In the genomic region with DNA sequence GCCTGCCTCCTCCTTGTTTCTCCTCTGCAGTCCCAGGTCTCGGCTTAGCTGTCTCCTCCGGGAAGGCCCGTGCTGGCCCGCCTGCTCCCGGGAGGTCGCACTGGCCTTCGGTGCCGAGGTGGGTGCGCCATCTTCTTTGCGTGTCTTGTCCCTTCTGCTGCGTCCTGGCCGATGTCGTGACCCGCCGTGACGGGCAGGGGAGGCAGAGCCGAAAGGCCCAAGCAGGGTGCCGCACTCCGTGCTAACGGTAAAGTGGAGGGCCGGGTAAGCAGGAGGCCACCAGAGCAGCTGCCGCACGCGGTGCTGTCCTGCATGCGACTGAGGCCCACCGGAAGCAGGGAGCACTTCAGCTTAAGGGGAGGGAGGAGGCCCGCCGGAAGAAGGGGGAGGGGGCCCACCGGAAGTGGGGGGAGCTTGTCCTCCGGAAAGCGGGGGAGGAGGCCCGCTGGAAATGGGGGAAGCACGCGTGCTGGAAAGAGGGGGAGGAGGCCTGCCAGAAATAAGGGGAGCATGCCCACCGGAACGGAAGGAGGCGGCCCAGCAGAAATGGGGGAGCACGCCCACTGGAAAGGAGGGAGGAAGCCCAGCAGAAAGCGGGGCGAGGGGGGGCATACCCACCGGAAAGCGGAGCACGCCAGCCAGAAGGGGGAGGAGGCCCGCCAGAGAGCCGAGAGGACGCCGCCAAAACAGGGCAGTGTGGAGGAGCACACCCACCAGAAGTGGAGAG, we compare ENCODE assay signal across 19 cellular contexts.
"Had no signal": no experiment of that assay in that cellular context is flagged by ENCODE, and none has a peak within 500 bp of the region (broad histone marks: within the 10 kb centered on the region; RNA-seq: fewer than 3 reads in every experiment).

No MANE protein-coding gene starts in this region.

- H3K27ac ChIP-seq: ascending aorta, breast epithelium, epithelial cell of prostate, pancreas, stomach, thoracic aorta, uterus, VCaP had no signal

- H3K4me3 ChIP-seq: ascending aorta, breast epithelium, lung, pancreas, stomach, thoracic aorta, uterus had no signal

- DNase-seq: activated CD4-positive, alpha-beta T cell treated with anti-CD3 and anti-CD28 coated beads, Interleukin-2, amount 50 U/mL, for 48 hours; activated naive CD4-positive, alpha-beta T cell treated with anti-CD3 and anti-CD28 coated beads, Interleukin-2, amount 10 ng/mL, durations not matched to agents 7 days and 5 days; activated T-cell treated with anti-CD3 and anti-CD28 coated beads, Interleukin-2, amount 50 U/mL, for 24 hours; dermis blood vessel endothelial cell; effector memory CD8-positive, alpha-beta T cell; foreskin melanocyte; head of caudate nucleus; pancreas; stomach; uterus had no signal

- H3K27ac Mint-ChIP-seq: activated naive CD4-positive, alpha-beta T cell treated with anti-CD3 and anti-CD28 coated beads, Interleukin-2, amount 10 ng/mL, durations not matched to agents 7 days and 5 days; activated T-cell treated with anti-CD3 and anti-CD28 coated beads, Interleukin-2, amount 50 U/mL, for 24 hours; effector memory CD8-positive, alpha-beta T cell had no signal

- H3K9me3 Mint-ChIP-seq: activated naive CD4-positive, alpha-beta T cell treated with anti-CD3 and anti-CD28 coated beads, Interleukin-2, amount 10 ng/mL, durations not matched to agents 7 days and 5 days; activated T-cell treated with anti-CD3 and anti-CD28 coated beads, Interleukin-2, amount 50 U/mL, for 24 hours; effector memory CD8-positive, alpha-beta T cell; neural crest cell had no signal

- H3K27me3 Mint-ChIP-seq: activated naive CD4-positive, alpha-beta T cell treated with anti-CD3 and anti-CD28 coated beads, Interleukin-2, amount 10 ng/mL, durations not matched to agents 7 days and 5 days; activated T-cell treated with anti-CD3 and anti-CD28 coated beads, Interleukin-2, amount 50 U/mL, for 24 hours; effector memory CD8-positive, alpha-beta T cell had no signal

- H3K4me3 Mint-ChIP-seq: activated naive CD4-positive, alpha-beta T cell treated with anti-CD3 and anti-CD28 coated beads, Interleukin-2, amount 10 ng/mL, durations not matched to agents 7 days and 5 days; activated T-cell treated with anti-CD3 and anti-CD28 coated beads, Interleukin-2, amount 50 U/mL, for 24 hours; effector memory CD8-positive, alpha-beta T cell; neural crest cell had no signal

- H3K9me3 ChIP-seq: ascending aorta, breast epithelium, pancreas, stomach, thoracic aorta, uterus had no signal

- H3K4me1 ChIP-seq: ascending aorta, breast epithelium, pancreas, uterus had no signal

- ATAC-seq: effector memory CD8-positive, alpha-beta T cell; left colon; pancreas; sciatic nerve had no signal

- H3K4me1 Mint-ChIP-seq: activated naive CD4-positive, alpha-beta T cell treated with anti-CD3 and anti-CD28 coated beads, Interleukin-2, amount 10 ng/mL, durations not matched to agents 7 days and 5 days; neural crest cell had no signal

- H3K36me3 ChIP-seq: ascending aorta, breast epithelium, pancreas, stomach, thoracic aorta, uterus had no signal

- H3K36me3 Mint-ChIP-seq: activated naive CD4-positive, alpha-beta T cell treated with anti-CD3 and anti-CD28 coated beads, Interleukin-2, amount 10 ng/mL, durations not matched to agents 7 days and 5 days had no signal

- H3K27me3 ChIP-seq: ascending aorta, breast epithelium, pancreas, stomach, uterus had no signal
